ENCODE assay signal across 2 cellular contexts in the genomic region with DNA sequence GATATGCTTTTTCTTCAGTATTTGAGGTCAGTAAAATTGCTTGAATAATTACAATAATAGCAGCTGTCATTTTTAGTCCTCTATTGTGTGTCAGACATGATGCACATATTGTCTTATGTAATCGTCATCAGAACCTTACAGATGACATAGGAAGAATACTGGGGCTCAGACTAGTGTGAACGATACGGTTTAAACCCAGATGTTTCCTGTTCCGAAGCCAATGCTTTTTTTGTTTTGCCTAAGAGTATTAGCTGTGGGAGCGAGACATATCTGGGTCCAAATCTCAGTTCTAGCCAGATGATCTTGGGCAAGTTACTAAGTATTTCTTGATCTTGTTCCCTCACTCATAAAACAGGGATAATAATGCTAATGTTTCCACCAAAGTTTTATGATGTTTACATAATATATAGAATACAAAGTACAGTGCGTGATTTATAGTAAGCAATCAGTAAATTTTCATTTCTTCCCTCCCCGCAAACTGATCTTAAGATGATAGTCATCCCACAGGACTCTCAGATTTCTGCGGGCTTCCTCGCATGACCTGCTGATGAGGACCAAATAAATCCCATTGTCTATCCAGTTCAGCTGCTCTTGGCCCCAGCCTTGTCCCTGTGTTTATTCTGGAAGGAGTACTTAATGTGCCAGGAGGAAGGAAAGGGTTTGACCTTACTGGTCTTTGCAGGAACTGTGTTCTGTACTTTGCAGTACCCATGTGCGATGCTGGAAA.
A peak's percentile ranks its signal among the peaks of the same experiment; 100 is the strongest.
TF ChIP-seq lines count a peak whose summit lies in the region.

No MANE protein-coding gene starts in this region.

TF ChIP-seq in liver, 16 proteins besides CTCF, POLR2A, EP300 and RAD21 (continued from another document):
- no peak for TF ChIP-seq TAF1 (conservative IDR thresholded peaks at IDR 0.05)
- peak; percentile 86 for TF ChIP-seq NR2F2 (IDR thresholded peaks at IDR 0.05)
- TF ChIP-seq FOXA1 (IDR thresholded peaks at IDR 0.05) = no peak
- TF ChIP-seq GABPA (IDR thresholded peaks at IDR 0.05 in 1 of 2, conservative IDR thresholded peaks at IDR 0.05 in 1 of 2) = no peak
- no peak for TF ChIP-seq REST (IDR thresholded peaks at IDR 0.05)

TF ChIP-seq in HepG2, 621 proteins besides CTCF, POLR2A, EP300 and RAD21 (continued from another document):
- no peak for TF ChIP-seq FOXP1 (IDR thresholded peaks at IDR 0.05)
- TF ChIP-seq FOXP1 (CRISPR knock-in tag; IDR thresholded peaks at IDR 0.05) = no peak
- TF ChIP-seq RAD51 (IDR thresholded peaks at IDR 0.05; ENCODE audit: borderline replicate concordance) = no peak
